8 cellular contexts compared by ENCODE assay signal in the genomic region with DNA sequence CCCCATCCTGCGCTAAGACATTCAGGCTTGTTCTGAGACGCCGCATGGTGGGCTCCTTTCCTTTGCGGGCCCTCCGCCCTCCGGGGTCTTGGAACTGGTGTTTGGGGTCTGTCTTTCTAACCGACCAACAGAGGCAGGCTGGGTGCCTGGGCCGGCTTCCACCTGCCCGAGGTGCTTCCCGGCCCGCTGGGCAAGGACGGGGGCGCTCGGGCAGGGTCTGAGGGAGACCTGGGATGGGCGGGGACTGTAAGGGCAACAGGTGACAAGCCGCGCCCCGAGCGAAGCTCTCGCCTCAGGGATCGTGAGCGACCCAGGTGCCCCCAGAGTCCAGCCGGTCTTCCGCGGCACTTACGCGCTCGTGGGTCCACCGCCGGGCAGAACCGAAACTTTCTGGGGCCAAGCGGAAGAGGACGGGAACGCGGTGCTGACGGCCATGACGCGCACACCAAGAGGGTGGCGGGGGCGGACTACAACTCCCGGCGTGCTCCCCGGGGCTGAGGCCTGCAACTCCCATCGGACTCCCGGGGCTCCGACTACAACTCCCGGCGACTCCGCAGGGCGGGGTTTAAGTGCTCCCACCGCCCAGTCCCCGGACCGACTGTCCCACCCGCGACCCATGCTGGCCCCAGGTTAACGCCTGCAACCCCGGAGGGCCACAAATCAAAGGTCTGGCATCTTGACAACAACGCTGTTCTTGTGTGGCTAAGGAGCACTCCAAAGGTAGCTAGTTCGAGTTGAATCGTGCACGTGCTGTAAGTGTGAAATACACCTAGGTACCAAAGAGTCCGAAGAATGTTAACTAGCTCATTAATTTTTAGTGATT. TPM values are rescaled to one million over a fixed set of nuclear protein-coding genes. Genes with fewer than 3 reads are reported as not detected.
DNase-seq lines count a peak whose midpoint lies in the region; ATAC-seq, FAIRE-seq and TF ChIP-seq lines count a peak whose summit lies in the region.

A gene (minus strand): TSS at position 455 of the 823 bp plus-strand sequence. CDS start 10,914 bp downstream, outside the sequence.

- peak within 1 kb of the TSS; percentile 81 for H3K9ac ChIP-seq in HepG2 (ENCODE audit: insufficient read depth, low read depth, low read length)

- in situ Hi-C loops in HepG2 (cut with HindIII; ENCODE audit: extremely low pct_ligation_motif_present, low pct_unique_long_range_greater_than_20kb), result no loop called here

- POLR2A ChIA-PET in BJ (lab: Charles Lee) (no interaction called here), HepG2 (lab: Yijun Ruan, JAX) (interaction anchor here (1.0 to 1.4 kb wide), 3 partner anchors 9 to 10 kb away, joined by 3 to 11 read pairs (median 7); no protein-coding TSS in a partner anchor)

- ATAC-seq in HG03439 (IDR thresholded peaks at IDR 0.05; ENCODE audit: unreplicated experiment) (peak; percentile 90), HepG2 (peak; percentile 99)

- H3K36me3 ChIP-seq in BJ (ENCODE audit: control insufficient read depth, insufficient read depth, low read length) (peaks cover 2% of the 10 kb centered on the region; the same call in 1 of the 2 replicates), HepG2 (replicated peaks in 1 of 2; ENCODE audit: control insufficient read depth in 1 of 2, insufficient read depth in 2 of 2, low read length in 2 of 2) (no peaks in the 10 kb centered on the region)

- CTCF ChIA-PET in BJ (lab: Yijun Ruan, JAX), result interaction anchor here (0.8 to 2.3 kb wide), 4 partner anchors 10 to 84 kb away, joined by 3 to 8 read pairs (median 4); no protein-coding TSS in a partner anchor
- CTCF ChIA-PET in HepG2 (lab: Yijun Ruan, JAX; ENCODE audit: low intra/inter-chr PET ratio, low total read pairs), result no interaction called here

- H3K9me3 ChIP-seq in HepG2 (ENCODE audit: low read length), result no peaks in the 10 kb centered on the region

- H3K4me2 ChIP-seq in HepG2 (ENCODE audit: low read depth, low read length), result peak within 1 kb of the TSS; percentile 82

- DNase-seq in BJ (ENCODE audit: low read depth) (peak; percentile 43), GM19238 (ENCODE audit: insufficient read length, low spot score) (peak; percentile 90), NCI-H748 treated with DMSO at 0.1 percent for 48 hours (lab: John Stamatoyannopoulos, UW) (peak; percentile 35), dermis microvascular lymphatic vessel endothelial cell (ENCODE audit: low read depth in 2 of 2) (peak; percentile 74 to 89), HepG2 (ENCODE audit: low spot score) (peak; percentile 78)
- peak; percentile 92 to 94 for DNase-seq in activated CD4-positive, alpha-beta T cell treated with anti-CD3 and anti-CD28 coated beads, Interleukin-2, amount 50 U/mL, for 48 hours
- DNase-seq in stimulated activated CD4-positive, alpha-beta T cell treated with anti-CD3 and anti-CD28 coated beads, Interleukin-4, amount 100 ng/mL, for 1 hour, result peak; percentile 91

- peak; percentile 70 for FAIRE-seq in HepG2 (lab: Jason Lieb, UNC)

- intact Hi-C loops in HepG2 (cut with micrococcal nuclease; ENCODE audit: unreplicated experiment), result loop anchor here (1.0 kb wide), 1 partner anchor 9 kb away; no protein-coding TSS in a partner anchor

- H4K20me1 ChIP-seq in HepG2 (ENCODE audit: insufficient read depth, low read length), result no peaks in the 10 kb centered on the region

- TF ChIP-seq RAD21 in HepG2 (CRISPR knock-in tag; IDR thresholded peaks at IDR 0.05), result 0 out of 2 replicates have a peak, but pooled peaks have one; percentile 15

- peaks cover 26% of the 10 kb centered on the region for H3K4me1 ChIP-seq in HepG2 (ENCODE audit: insufficient read depth, low read length)

- peaks cover 19% of the 10 kb centered on the region for H3K79me2 ChIP-seq in HepG2 (ENCODE audit: insufficient read depth, low read length)

- TSS peak; percentile 79 for BruUV-seq in HepG2 (replicated peaks; lab: Mats Ljungman, UMichigan)

- TF ChIP-seq EP300 in HepG2 (IDR thresholded peaks at IDR 0.05; ENCODE audit: low read depth in 2 of 2, low read length in 2 of 2) (no peak), HepG2 (CRISPR knock-in tag; IDR thresholded peaks at IDR 0.05; ENCODE audit: borderline replicate concordance) (no peak)

- 9% methylated on average over 5 of the region's 62 CpGs for WGBS in HepG2 (ENCODE audit: low lambda C conversion rate)

- H3K4me3 ChIP-seq in BJ (ENCODE audit: low read depth, low read length) (peak within 1 kb of the TSS; percentile 89), HepG2 (replicated peaks in 1 of 3; ENCODE audit: insufficient read depth in 1 of 3, low read depth in 2 of 3, low read length in 3 of 3) (peak within 1 kb of the TSS; percentile 94 to 99 (median 98))

- peak within 1 kb of the TSS; percentile 85 for H2AFZ ChIP-seq in HepG2 (ENCODE audit: low read length)

- TF ChIP-seq CTCF in BJ (IDR thresholded peaks at IDR 0.05; ENCODE audit: insufficient read depth, low read depth, low read length), result no peak
- peak; percentile 22; the same call in 1 of the 2 replicates for TF ChIP-seq CTCF in HepG2 (CRISPR knock-in tag; IDR thresholded peaks at IDR 0.05)

- H3K27ac ChIP-seq in HepG2 (ENCODE audit: extremely low read length, insufficient read depth, low read length), result peak within 1 kb of the TSS; percentile 52

- TF ChIP-seq POLR2A in HepG2 (IDR thresholded peaks at IDR 0.05; ENCODE audit: insufficient read depth in 1 of 2, low read depth in 2 of 2, low read length in 2 of 2), result peak; percentile 47 to 84; a peak in 3 of 4 replicates

- H3K27me3 ChIP-seq in BJ (ENCODE audit: control insufficient read depth, insufficient read depth, low read length) (peaks cover 1% of the 10 kb centered on the region), HepG2 (ENCODE audit: control insufficient read depth in 1 of 2, insufficient read depth in 2 of 2, low read length in 2 of 2) (peaks cover 0 to 18% of the 10 kb centered on the region in 2 experiments; a peak in 2 of 5 replicates)

TF ChIP-seq in HepG2, 621 proteins besides CTCF, POLR2A, EP300 and RAD21 (continues in another document):
- TF ChIP-seq ZNF383 (CRISPR knock-in tag; IDR thresholded peaks at IDR 0.05; ENCODE audit: borderline replicate concordance) (no peak), CREB1 (IDR thresholded peaks at IDR 0.05) (peak; percentile 78), CREB1 (CRISPR knock-in tag; IDR thresholded peaks at IDR 0.05) (peak; percentile 58)
- TF ChIP-seq, protein P1, sequence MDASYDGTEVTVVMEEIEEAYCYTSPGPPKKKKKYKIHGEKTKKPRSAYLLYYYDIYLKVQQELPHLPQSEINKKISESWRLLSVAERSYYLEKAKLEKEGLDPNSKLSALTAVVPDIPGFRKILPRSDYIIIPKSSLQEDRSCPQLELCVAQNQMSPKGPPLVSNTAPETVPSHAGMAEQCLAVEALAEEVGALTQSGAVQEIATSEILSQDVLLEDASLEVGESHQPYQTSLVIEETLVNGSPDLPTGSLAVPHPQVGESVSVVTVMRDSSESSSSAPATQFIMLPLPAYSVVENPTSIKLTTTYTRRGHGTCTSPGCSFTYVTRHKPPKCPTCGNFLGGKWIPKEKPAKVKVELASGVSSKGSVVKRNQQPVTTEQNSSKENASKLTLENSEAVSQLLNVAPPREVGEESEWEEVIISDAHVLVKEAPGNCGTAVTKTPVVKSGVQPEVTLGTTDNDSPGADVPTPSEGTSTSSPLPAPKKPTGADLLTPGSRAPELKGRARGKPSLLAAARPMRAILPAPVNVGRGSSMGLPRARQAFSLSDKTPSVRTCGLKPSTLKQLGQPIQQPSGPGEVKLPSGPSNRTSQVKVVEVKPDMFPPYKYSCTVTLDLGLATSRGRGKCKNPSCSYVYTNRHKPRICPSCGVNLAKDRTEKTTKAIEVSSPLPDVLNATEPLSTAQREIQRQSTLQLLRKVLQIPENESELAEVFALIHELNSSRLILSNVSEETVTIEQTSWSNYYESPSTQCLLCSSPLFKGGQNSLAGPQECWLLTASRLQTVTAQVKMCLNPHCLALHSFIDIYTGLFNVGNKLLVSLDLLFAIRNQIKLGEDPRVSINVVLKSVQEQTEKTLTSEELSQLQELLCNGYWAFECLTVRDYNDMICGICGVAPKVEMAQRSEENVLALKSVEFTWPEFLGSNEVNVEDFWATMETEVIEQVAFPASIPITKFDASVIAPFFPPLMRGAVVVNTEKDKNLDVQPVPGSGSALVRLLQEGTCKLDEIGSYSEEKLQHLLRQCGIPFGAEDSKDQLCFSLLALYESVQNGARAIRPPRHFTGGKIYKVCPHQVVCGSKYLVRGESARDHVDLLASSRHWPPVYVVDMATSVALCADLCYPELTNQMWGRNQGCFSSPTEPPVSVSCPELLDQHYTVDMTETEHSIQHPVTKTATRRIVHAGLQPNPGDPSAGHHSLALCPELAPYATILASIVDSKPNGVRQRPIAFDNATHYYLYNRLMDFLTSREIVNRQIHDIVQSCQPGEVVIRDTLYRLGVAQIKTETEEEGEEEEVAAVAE (CRISPR knock-in tag; IDR thresholded peaks at IDR 0.05; ENCODE audit: borderline replicate concordance), result no peak

RNA-seq across cellular contexts. Expression of the gene that starts here (rescaled TPM):
- polyA plus RNA-seq in BJ (2011; rRNA removed), result 13.0 and 14.2 TPM in 2 replicates
- polyA minus RNA-seq in BJ (2011; rRNA and poly(A)+ RNA removed), result 19.8 and 27.2 TPM in 2 replicates
- total RNA-seq in dermis microvascular lymphatic vessel endothelial cell, result 8.3 and 14.4 TPM in 2 replicates
- 2.7 and 4.9 TPM in 2 replicates for total RNA-seq in HepG2 (2016; rRNA removed; fragmentation: Illumina TruSeq; extraction: Trizol)
- total RNA-seq in HepG2 (2016; cell fraction: cytosol; rRNA removed; fragmentation: Illumina TruSeq; extraction: Trizol; ENCODE audit: low read depth), result 0.44 and 0.51 TPM in 2 replicates
- 2.3 and 4.4 TPM in 2 replicates for total RNA-seq in HepG2 (2016; cell fraction: insoluble cytoplasmic fraction; rRNA removed; fragmentation: Illumina TruSeq; extraction: Trizol)
- 1.7 and 1.8 TPM in 2 replicates for total RNA-seq in HepG2 (2016; cell fraction: membrane; rRNA removed; fragmentation: Illumina TruSeq; extraction: Trizol)
- total RNA-seq in HepG2 (2016; cell fraction: nucleus; rRNA removed; fragmentation: Illumina TruSeq; extraction: Trizol), result 6.1 and 6.5 TPM in 2 replicates
- polyA plus RNA-seq in HepG2 (2011; rRNA removed), result 4.2 and 6.0 TPM in 2 replicates
- polyA plus RNA-seq in HepG2 (2011; cell fraction: cytosol; rRNA removed), result 2.8 and 3.3 TPM in 2 replicates
- 7.9 and 8.8 TPM in 2 replicates for polyA plus RNA-seq in HepG2 (2011; cell fraction: nucleus; rRNA removed)
- 4.1 and 4.9 TPM in 2 replicates for polyA plus RNA-seq in HepG2 (2012)
- 0.37 and 0.40 TPM in 2 replicates for polyA plus RNA-seq in HepG2 (2016; cell fraction: cytosol; fragmentation: Illumina TruSeq; extraction: Trizol; ENCODE audit: low read depth)
- 4.1 and 5.1 TPM in 2 replicates for polyA plus RNA-seq in HepG2 (2016; cell fraction: insoluble cytoplasmic fraction; fragmentation: Illumina TruSeq; extraction: Trizol; ENCODE audit: low read depth)
- polyA plus RNA-seq in HepG2 (2016; cell fraction: membrane; fragmentation: Illumina TruSeq; extraction: Trizol; ENCODE audit: low read depth), result 0.71 and 0.74 TPM in 2 replicates
- polyA plus RNA-seq in HepG2 (2016; cell fraction: nucleus; fragmentation: Illumina TruSeq; extraction: Trizol; ENCODE audit: insufficient read depth, low read depth), result 7.0 and 7.3 TPM in 2 replicates
- 15.1 and 17.0 TPM in 2 replicates for polyA minus RNA-seq in HepG2 (2011; rRNA and poly(A)+ RNA removed; ENCODE audit: low replicate concordance)
- polyA minus RNA-seq in HepG2 (2011; cell fraction: cytosol; rRNA and poly(A)+ RNA removed), result 3.4 and 4.2 TPM in 2 replicates
- 10.8 and 19.3 TPM in 2 replicates for polyA minus RNA-seq in HepG2 (2011; cell fraction: nucleus; rRNA and poly(A)+ RNA removed)

Comparison
In these comparisons a context has a peak if more than half of its experiments do, and no peak if none do; other contexts are left out.
1. Peak in every context shown above with its lines: DNase-seq, ATAC-seq, H3K4me3 ChIP-seq and H3K27ac ChIP-seq.
2. DNase-seq: peak in every context shown above with its lines; median percentile 93 in activated CD4-positive, alpha-beta T cell treated with anti-CD3 and anti-CD28 coated beads, Interleukin-2, amount 50 U/mL, for 48 hours; 91 in stimulated activated CD4-positive, alpha-beta T cell treated with anti-CD3 and anti-CD28 coated beads, Interleukin-4, amount 100 ng/mL, for 1 hour; 90 in GM19238; 82 in dermis microvascular lymphatic vessel endothelial cell; 78 in HepG2; 43 in BJ; 35 in NCI-H748 treated with DMSO at 0.1 percent for 48 hours.